29 cellular contexts compared by ENCODE assay signal in genomic region chr6:40899684-40900155, GRCh38.
DNase-seq lines count a peak whose midpoint lies in the region; ATAC-seq and TF ChIP-seq lines count a peak whose summit lies in the region.
"Had no signal": no experiment of that assay in that cellular context is flagged by ENCODE, and none has a peak within 500 bp of the region (broad histone marks: within the 10 kb centered on the region; RNA-seq: fewer than 3 reads in every experiment).

No MANE protein-coding gene starts in this region.

- H3K4me1 Mint-ChIP-seq in activated CD4-positive, alpha-beta T cell treated with anti-CD3 and anti-CD28 coated beads, Interleukin-2, amount 10 ng/mL, durations not matched to agents 24 days and 14 days = no peaks in the 10 kb centered on the region
- H3K4me1 Mint-ChIP-seq: activated CD4-positive, alpha-beta T cell treated with anti-CD3 and anti-CD28 coated beads, Interleukin-2, amount 10 ng/mL, durations not matched to agents 7 days and 5 days; stimulated activated naive B cell treated with anti-CD40 and anti-IgM and Interleukin-4, amounts not matched to agents 10 μg/mL and 1 μg/mL and 100 μg/mL, for 72 hours had no signal

- no peak overlapping the region for H3K9ac ChIP-seq in colonic mucosa (ENCODE audit: low read depth in 2 of 2, low read length in 2 of 2)

- H3K4me1 ChIP-seq in heart right ventricle = peaks cover 0 to 61% (median 33%) of the 10 kb centered on the region in 9 donors
- no peaks in the 10 kb centered on the region for H3K4me1 ChIP-seq in colonic mucosa
- H3K4me1 ChIP-seq: suprapubic skin had no signal

- peaks cover 2% of the 10 kb centered on the region for H3K27me3 Mint-ChIP-seq in activated CD4-positive, alpha-beta T cell treated with anti-CD3 and anti-CD28 coated beads, Interleukin-2, amount 10 ng/mL, durations not matched to agents 24 days and 14 days

- H3K4me3 Mint-ChIP-seq in activated CD4-positive, alpha-beta T cell treated with anti-CD3 and anti-CD28 coated beads, Interleukin-2, amount 10 ng/mL, durations not matched to agents 24 days and 14 days = no peak overlapping the region
- H3K4me3 Mint-ChIP-seq: activated CD4-positive, alpha-beta T cell treated with anti-CD3 and anti-CD28 coated beads, Interleukin-2, amount 10 ng/mL, durations not matched to agents 7 days and 5 days; brain; neural crest cell; stimulated activated naive B cell treated with anti-CD40 and anti-IgM and Interleukin-4, amounts not matched to agents 10 μg/mL and 1 μg/mL and 100 μg/mL, for 72 hours had no signal

- no peaks in the 10 kb centered on the region for H3K9me3 ChIP-seq in heart right ventricle
- H3K9me3 ChIP-seq in colonic mucosa = no peaks in the 10 kb centered on the region
- H3K9me3 ChIP-seq: sigmoid colon, suprapubic skin had no signal

- H3K36me3 Mint-ChIP-seq in activated CD4-positive, alpha-beta T cell treated with anti-CD3 and anti-CD28 coated beads, Interleukin-2, amount 10 ng/mL, durations not matched to agents 24 days and 14 days (ENCODE audit: low read depth) = no peaks in the 10 kb centered on the region
- H3K36me3 Mint-ChIP-seq: brain had no signal

- H3K4me3 ChIP-seq in heart right ventricle (no peak overlapping the region), colonic mucosa (no peak overlapping the region)
- H3K4me3 ChIP-seq: PC-9, sigmoid colon, suprapubic skin had no signal

- H3K27ac Mint-ChIP-seq in activated CD4-positive, alpha-beta T cell treated with anti-CD3 and anti-CD28 coated beads, Interleukin-2, amount 10 ng/mL, durations not matched to agents 24 days and 14 days = no peak overlapping the region
- H3K27ac Mint-ChIP-seq: activated CD4-positive, alpha-beta T cell treated with anti-CD3 and anti-CD28 coated beads, Interleukin-2, amount 10 ng/mL, durations not matched to agents 7 days and 5 days; stimulated activated naive B cell treated with anti-CD40 and anti-IgM and Interleukin-4, amounts not matched to agents 10 μg/mL and 1 μg/mL and 100 μg/mL, for 72 hours had no signal

- 45 to 51% methylated on average over 7 of the region's 7 CpGs for WGBS in heart right ventricle, 2 donors

- peak overlapping the region; percentile 63 to 92 (median 85) for H3K27ac ChIP-seq in heart right ventricle
- H3K27ac ChIP-seq in colonic mucosa = no peak overlapping the region
- H3K27ac ChIP-seq: epithelial cell of prostate, PC-9, sigmoid colon, suprapubic skin, WERI-Rb-1 had no signal

- ATAC-seq in heart right ventricle (peak in 4 of 8 donors; percentile 13 to 49 (median 36)), Right ventricle myocardium inferior (no peak), HG02938 (IDR thresholded peaks at IDR 0.05; ENCODE audit: unreplicated experiment) (no peak), GM18511 (IDR thresholded peaks at IDR 0.05; ENCODE audit: unreplicated experiment) (no peak), GM18868 (IDR thresholded peaks at IDR 0.05; ENCODE audit: unreplicated experiment) (no peak)
- ATAC-seq: stimulated activated naive B cell treated with anti-CD40 and anti-IgM and Interleukin-4, amounts not matched to agents 10 μg/mL and 1 μg/mL and 100 μg/mL, for 72 hours had no signal

- H3K27me3 ChIP-seq in heart right ventricle (no peaks in the 10 kb centered on the region), colonic mucosa (no peaks in the 10 kb centered on the region)
- H3K27me3 ChIP-seq: sigmoid colon, suprapubic skin had no signal

- TF ChIP-seq CTCF in heart right ventricle (IDR thresholded peaks at IDR 0.05) = no peak
- TF ChIP-seq CTCF in colonic mucosa (IDR thresholded peaks at IDR 0.05) = no peak

- intact Hi-C loops in heart right ventricle (cut with DNase I) (loop anchor here in 7 of 10 donors (5.0 to 10.0 kb wide), 5 partner anchors 95 to 168 kb away; no protein-coding TSS in a partner anchor), Right ventricle myocardium inferior (cut with DNase I) (loop anchor here (1.0 kb wide), 1 partner anchor 99 kb away; no protein-coding TSS in a partner anchor), colonic mucosa (cut with DNase I) (loop anchor here (5.0 kb wide), 2 partner anchors 128 to 168 kb away; no protein-coding TSS in a partner anchor)
- intact Hi-C loops in activated CD4-positive, alpha-beta T cell treated with anti-CD3 and anti-CD28 coated beads, Interleukin-2, amount 10 ng/mL, durations not matched to agents 24 days and 14 days (cut with micrococcal nuclease) = no loop called here

- no peaks in the 10 kb centered on the region for H3K9me3 Mint-ChIP-seq in activated CD4-positive, alpha-beta T cell treated with anti-CD3 and anti-CD28 coated beads, Interleukin-2, amount 10 ng/mL, durations not matched to agents 24 days and 14 days
- H3K9me3 Mint-ChIP-seq: brain, neural crest cell had no signal

- DNase-seq in heart right ventricle = peak in 1 of 2 donors; percentile 15
- no peak for DNase-seq in Right ventricle myocardium inferior (ENCODE audit: missing footprints)
- peak; percentile 19 for DNase-seq in colonic mucosa
- peak; percentile 18 for DNase-seq in mesenteric fat pad (ENCODE audit: low spot score)
- no peak for DNase-seq in activated CD4-positive, alpha-beta T cell treated with anti-CD3 and anti-CD28 coated beads, Interleukin-2, amount 10 ng/mL, durations not matched to agents 24 days and 14 days
- DNase-seq: activated CD4-positive, alpha-beta T cell treated with anti-CD3 and anti-CD28 coated beads, Interleukin-2, amount 10 ng/mL, durations not matched to agents 7 days and 5 days; activated T-cell treated with anti-CD3 and anti-CD28 coated beads, Interleukin-2, amount 50 U/mL, for 48 hours; effector CD4-positive, alpha-beta T cell; glutamatergic neuron; GOT3; NCI-H1048; NCI-H187 treated with DMSO at 0.1 percent for 48 hours; NCI-H226; PC-9; posterior cingulate gyrus; SIG-M5; sigmoid colon; stimulated activated CD4-positive, alpha-beta T cell treated with anti-CD3 and anti-CD28 coated beads, Interleukin-15, amount 100 ng/mL, for 24 hours; stimulated activated naive B cell treated with anti-CD40 and anti-IgM and Interleukin-4, amounts not matched to agents 10 μg/mL and 1 μg/mL and 100 μg/mL, for 72 hours; SW 1271; T-helper 9 cell; WERI-Rb-1 had no signal

- H3K36me3 ChIP-seq in heart right ventricle (no peaks in the 10 kb centered on the region), colonic mucosa (no peaks in the 10 kb centered on the region)
- H3K36me3 ChIP-seq: sigmoid colon, suprapubic skin, WERI-Rb-1 had no signal

Comparison
In these comparisons a context has a peak if more than half of its experiments do, and no peak if none do; other contexts are left out.
1. DNase-seq: peak in colonic mucosa (single experiment) and mesenteric fat pad (single experiment); none in Right ventricle myocardium inferior (single experiment) and activated CD4-positive, alpha-beta T cell treated with anti-CD3 and anti-CD28 coated beads, Interleukin-2, amount 10 ng/mL, durations not matched to agents 24 days and 14 days (single experiment).